In the genomic region with DNA sequence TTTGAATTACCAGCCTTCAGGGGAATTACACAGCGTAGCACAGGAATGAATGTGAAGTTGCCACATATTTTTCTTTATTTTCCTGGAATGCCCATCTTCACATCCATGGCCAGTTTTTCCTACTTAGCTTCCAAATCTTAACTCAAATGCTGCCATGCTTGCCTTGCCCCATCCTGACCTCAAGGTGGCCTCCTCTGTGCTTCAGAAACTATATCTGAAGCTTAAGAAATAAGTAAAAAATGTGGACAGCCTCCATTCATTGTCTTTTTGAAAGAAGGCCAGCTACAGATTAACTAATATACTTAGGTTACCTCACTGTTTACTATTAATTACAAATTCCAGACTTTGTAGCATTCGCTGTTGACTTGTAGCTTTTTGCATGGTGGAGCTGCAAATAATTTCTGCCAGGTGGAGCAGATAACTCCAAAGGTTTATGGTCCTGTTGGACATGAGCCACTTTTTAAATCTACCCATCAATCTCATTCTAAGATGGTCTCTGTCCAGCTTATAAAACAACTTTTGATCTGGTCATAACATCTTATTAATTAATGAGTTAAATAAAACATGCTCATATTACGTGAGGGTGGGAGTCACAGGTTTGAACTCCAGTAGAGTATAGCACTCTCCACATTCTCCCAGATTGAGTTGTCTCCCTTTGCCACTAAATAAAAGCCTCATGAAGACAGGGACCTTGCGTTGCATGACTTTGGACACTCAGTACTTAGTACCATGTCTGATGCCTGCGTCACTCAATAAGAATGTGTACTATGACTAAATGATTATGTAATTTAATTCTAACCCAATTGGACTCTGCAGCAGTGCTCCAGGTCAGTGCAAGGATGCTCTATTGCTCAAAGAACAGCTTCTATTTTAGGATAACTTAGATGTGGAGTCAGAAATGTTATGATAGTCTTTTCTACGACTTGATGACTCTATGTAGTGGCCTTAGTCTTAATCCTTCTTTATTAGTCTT, we compare ENCODE assay signal across 1 cellular context.
TF ChIP-seq lines count a peak whose summit lies in the region.

No MANE protein-coding gene starts in this region.

TF ChIP-seq in GM23338, 12 proteins besides CTCF, POLR2A, EP300 and RAD21 (continued from another document):
- TF ChIP-seq, protein P1, sequence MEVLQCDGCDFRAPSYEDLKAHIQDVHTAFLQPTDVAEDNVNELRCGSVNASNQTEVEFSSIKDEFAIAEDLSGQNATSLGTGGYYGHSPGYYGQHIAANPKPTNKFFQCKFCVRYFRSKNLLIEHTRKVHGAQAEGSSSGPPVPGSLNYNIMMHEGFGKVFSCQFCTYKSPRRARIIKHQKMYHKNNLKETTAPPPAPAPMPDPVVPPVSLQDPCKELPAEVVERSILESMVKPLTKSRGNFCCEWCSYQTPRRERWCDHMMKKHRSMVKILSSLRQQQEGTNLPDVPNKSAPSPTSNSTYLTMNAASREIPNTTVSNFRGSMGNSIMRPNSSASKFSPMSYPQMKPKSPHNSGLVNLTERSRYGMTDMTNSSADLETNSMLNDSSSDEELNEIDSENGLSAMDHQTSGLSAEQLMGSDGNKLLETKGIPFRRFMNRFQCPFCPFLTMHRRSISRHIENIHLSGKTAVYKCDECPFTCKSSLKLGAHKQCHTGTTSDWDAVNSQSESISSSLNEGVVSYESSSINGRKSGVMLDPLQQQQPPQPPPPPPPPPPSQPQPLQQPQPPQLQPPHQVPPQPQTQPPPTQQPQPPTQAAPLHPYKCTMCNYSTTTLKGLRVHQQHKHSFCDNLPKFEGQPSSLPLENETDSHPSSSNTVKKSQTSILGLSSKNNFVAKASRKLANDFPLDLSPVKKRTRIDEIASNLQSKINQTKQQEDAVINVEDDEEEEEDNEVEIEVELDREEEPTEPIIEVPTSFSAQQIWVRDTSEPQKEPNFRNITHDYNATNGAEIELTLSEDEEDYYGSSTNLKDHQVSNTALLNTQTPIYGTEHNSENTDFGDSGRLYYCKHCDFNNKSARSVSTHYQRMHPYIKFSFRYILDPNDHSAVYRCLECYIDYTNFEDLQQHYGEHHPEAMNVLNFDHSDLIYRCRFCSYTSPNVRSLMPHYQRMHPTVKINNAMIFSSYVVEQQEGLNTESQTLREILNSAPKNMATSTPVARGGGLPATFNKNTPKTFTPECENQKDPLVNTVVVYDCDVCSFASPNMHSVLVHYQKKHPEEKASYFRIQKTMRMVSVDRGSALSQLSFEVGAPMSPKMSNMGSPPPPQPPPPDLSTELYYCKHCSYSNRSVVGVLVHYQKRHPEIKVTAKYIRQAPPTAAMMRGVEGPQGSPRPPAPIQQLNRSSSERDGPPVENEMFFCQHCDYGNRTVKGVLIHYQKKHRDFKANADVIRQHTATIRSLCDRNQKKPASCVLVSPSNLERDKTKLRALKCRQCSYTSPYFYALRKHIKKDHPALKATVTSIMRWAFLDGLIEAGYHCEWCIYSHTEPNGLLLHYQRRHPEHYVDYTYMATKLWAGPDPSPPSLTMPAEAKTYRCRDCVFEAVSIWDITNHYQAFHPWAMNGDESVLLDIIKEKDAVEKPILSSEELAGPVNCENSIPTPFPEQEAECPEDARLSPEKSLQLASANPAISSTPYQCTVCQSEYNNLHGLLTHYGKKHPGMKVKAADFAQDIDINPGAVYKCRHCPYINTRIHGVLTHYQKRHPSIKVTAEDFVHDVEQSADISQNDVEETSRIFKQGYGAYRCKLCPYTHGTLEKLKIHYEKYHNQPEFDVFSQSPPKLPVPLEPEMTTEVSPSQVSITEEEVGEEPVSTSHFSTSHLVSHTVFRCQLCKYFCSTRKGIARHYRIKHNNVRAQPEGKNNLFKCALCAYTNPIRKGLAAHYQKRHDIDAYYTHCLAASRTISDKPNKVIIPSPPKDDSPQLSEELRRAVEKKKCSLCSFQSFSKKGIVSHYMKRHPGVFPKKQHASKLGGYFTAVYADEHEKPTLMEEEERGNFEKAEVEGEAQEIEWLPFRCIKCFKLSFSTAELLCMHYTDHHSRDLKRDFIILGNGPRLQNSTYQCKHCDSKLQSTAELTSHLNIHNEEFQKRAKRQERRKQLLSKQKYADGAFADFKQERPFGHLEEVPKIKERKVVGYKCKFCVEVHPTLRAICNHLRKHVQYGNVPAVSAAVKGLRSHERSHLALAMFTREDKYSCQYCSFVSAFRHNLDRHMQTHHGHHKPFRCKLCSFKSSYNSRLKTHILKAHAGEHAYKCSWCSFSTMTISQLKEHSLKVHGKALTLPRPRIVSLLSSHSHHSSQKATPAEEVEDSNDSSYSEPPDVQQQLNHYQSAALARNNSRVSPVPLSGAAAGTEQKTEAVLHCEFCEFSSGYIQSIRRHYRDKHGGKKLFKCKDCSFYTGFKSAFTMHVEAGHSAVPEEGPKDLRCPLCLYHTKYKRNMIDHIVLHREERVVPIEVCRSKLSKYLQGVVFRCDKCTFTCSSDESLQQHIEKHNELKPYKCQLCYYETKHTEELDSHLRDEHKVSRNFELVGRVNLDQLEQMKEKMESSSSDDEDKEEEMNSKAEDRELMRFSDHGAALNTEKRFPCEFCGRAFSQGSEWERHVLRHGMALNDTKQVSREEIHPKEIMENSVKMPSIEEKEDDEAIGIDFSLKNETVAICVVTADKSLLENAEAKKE (CRISPR knock-in tag; IDR thresholded peaks at IDR 0.05), result no peak
- TF ChIP-seq ZNF331 (CRISPR knock-in tag; IDR thresholded peaks at IDR 0.05; ENCODE audit: low read depth), result no peak
- TF ChIP-seq, protein P2, sequence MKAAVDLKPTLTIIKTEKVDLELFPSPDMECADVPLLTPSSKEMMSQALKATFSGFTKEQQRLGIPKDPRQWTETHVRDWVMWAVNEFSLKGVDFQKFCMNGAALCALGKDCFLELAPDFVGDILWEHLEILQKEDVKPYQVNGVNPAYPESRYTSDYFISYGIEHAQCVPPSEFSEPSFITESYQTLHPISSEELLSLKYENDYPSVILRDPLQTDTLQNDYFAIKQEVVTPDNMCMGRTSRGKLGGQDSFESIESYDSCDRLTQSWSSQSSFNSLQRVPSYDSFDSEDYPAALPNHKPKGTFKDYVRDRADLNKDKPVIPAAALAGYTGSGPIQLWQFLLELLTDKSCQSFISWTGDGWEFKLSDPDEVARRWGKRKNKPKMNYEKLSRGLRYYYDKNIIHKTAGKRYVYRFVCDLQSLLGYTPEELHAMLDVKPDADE (IDR thresholded peaks at IDR 0.05), result no peak
- no peak for TF ChIP-seq EZH2 (IDR thresholded peaks at IDR 0.05; ENCODE audit: low read depth, unreplicated experiment)
- TF ChIP-seq STAT1 (IDR thresholded peaks at IDR 0.05; ENCODE audit: unreplicated experiment), result no peak
- no peak for TF ChIP-seq JUNB (IDR thresholded peaks at IDR 0.05; ENCODE audit: unreplicated experiment)
